In genomic region chr6:151002562-151002961, GRCh38 we compare ENCODE assay signal across 14 cellular contexts.
"Had no signal": no experiment of that assay in that cellular context is flagged by ENCODE, and none has a peak within 500 bp of the region (broad histone marks: within the 10 kb centered on the region; RNA-seq: fewer than 3 reads in every experiment).

No MANE protein-coding gene starts in this region.

- H3K27me3 ChIP-seq: dorsolateral prefrontal cortex, upper lobe of right lung had no signal

- H3K9me3 ChIP-seq: upper lobe of right lung had no signal

- DNase-seq: activated CD4-positive, alpha-beta memory T cell treated with anti-CD3 and anti-CD28 coated beads for 36 hours; activated naive CD4-positive, alpha-beta T cell treated with anti-CD3 and anti-CD28 coated beads, Interleukin-2, amount 10 ng/mL, durations not matched to agents 7 days and 5 days; activated T-cell treated with anti-CD3 and anti-CD28 coated beads, Interleukin-2, amount 50 U/mL, for 24 hours; dorsolateral prefrontal cortex; endodermal cell; erythroblast; natural killer cell; occipital lobe; right cardiac atrium; stimulated activated naive CD8-positive, alpha-beta T cell treated with anti-CD3 and anti-CD28 coated beads, Interleukin-15, amount 100 ng/mL, for 72 hours; T1000; upper lobe of right lung had no signal

- ATAC-seq: natural killer cell; right cardiac atrium; stimulated activated naive CD8-positive, alpha-beta T cell treated with anti-CD3 and anti-CD28 coated beads, Interleukin-15, amount 100 ng/mL, for 72 hours; upper lobe of right lung had no signal

- H3K27me3 Mint-ChIP-seq: activated CD4-positive, alpha-beta memory T cell treated with anti-CD3 and anti-CD28 coated beads for 36 hours; activated naive CD4-positive, alpha-beta T cell treated with anti-CD3 and anti-CD28 coated beads, Interleukin-2, amount 10 ng/mL, durations not matched to agents 7 days and 5 days; activated T-cell treated with anti-CD3 and anti-CD28 coated beads, Interleukin-2, amount 50 U/mL, for 24 hours; progenitor cell of endocrine pancreas; stimulated activated naive CD8-positive, alpha-beta T cell treated with anti-CD3 and anti-CD28 coated beads, Interleukin-15, amount 100 ng/mL, for 72 hours had no signal

- H3K36me3 Mint-ChIP-seq: natural killer cell had no signal

- H3K27ac Mint-ChIP-seq: activated CD4-positive, alpha-beta memory T cell treated with anti-CD3 and anti-CD28 coated beads for 36 hours; activated naive CD4-positive, alpha-beta T cell treated with anti-CD3 and anti-CD28 coated beads, Interleukin-2, amount 10 ng/mL, durations not matched to agents 7 days and 5 days; natural killer cell; progenitor cell of endocrine pancreas; stimulated activated naive CD8-positive, alpha-beta T cell treated with anti-CD3 and anti-CD28 coated beads, Interleukin-15, amount 100 ng/mL, for 72 hours had no signal

- H3K4me3 Mint-ChIP-seq: activated CD4-positive, alpha-beta memory T cell treated with anti-CD3 and anti-CD28 coated beads for 36 hours; activated naive CD4-positive, alpha-beta T cell treated with anti-CD3 and anti-CD28 coated beads, Interleukin-2, amount 10 ng/mL, durations not matched to agents 7 days and 5 days; activated T-cell treated with anti-CD3 and anti-CD28 coated beads, Interleukin-2, amount 50 U/mL, for 24 hours; endodermal cell; natural killer cell; stimulated activated naive CD8-positive, alpha-beta T cell treated with anti-CD3 and anti-CD28 coated beads, Interleukin-15, amount 100 ng/mL, for 72 hours had no signal

- H3K9me3 Mint-ChIP-seq: activated CD4-positive, alpha-beta memory T cell treated with anti-CD3 and anti-CD28 coated beads for 36 hours; activated naive CD4-positive, alpha-beta T cell treated with anti-CD3 and anti-CD28 coated beads, Interleukin-2, amount 10 ng/mL, durations not matched to agents 7 days and 5 days; activated T-cell treated with anti-CD3 and anti-CD28 coated beads, Interleukin-2, amount 50 U/mL, for 24 hours; endodermal cell; natural killer cell; stimulated activated naive CD8-positive, alpha-beta T cell treated with anti-CD3 and anti-CD28 coated beads, Interleukin-15, amount 100 ng/mL, for 72 hours had no signal

- H3K36me3 ChIP-seq: upper lobe of right lung had no signal

- H3K4me3 ChIP-seq: dorsolateral prefrontal cortex, upper lobe of right lung had no signal

- H3K27ac ChIP-seq: dorsolateral prefrontal cortex, upper lobe of right lung had no signal

- FAIRE-seq: islet of Langerhans had no signal
